ENCODE assay signal across 9 cellular contexts in the genomic region with DNA sequence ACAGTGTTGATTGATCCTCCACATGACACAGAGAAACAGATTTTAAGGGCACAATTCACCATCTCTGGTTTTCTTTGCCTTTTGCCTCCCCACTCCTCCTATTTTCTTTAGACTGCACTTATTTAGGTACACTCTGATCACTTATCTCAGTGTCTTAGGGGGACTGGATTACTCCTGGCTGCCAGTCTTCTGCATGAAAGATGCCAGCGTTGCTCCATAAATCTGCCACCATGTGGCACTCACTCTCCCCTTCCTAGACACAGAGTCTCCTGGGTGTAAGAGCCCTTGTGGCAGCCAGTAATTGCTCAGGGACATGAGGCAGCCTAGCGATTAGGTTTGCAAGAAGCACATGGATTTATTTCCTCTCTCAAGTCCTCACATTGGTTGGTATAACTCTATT. TPM values are rescaled to one million over a fixed set of nuclear protein-coding genes. Genes with fewer than 3 reads are reported as not detected.
A peak's percentile ranks its signal among the peaks of the same experiment; 100 is the strongest.
DNase-seq lines count a peak whose midpoint lies in the region; ATAC-seq, FAIRE-seq and TF ChIP-seq lines count a peak whose summit lies in the region.
"Had no signal": no experiment of that assay in that cellular context is flagged by ENCODE, and none has a peak within 500 bp of the region (broad histone marks: within the 10 kb centered on the region; RNA-seq: fewer than 3 reads in every experiment).

No MANE protein-coding gene starts in this region.

- peak; percentile 78 to 85 for ATAC-seq in left cardiac atrium
- ATAC-seq in HG03439 (IDR thresholded peaks at IDR 0.05; ENCODE audit: unreplicated experiment): no peak

- no peaks in the 10 kb centered on the region for H3K27me3 ChIP-seq in BE2C

- no peak for FAIRE-seq in RCC 7860 (lab: Jason Lieb, UNC)

- H3K36me3 ChIP-seq in BE2C: peaks cover 12% of the 10 kb centered on the region

- peak overlapping the region; percentile 32 for H3K4me3 ChIP-seq in BE2C (ENCODE audit: low read depth, low read length)

- in situ Hi-C loops in KBM-7 (cut with MboI; ENCODE audit: low pct_unique_long_range_greater_than_20kb, low sequenced_read_pairs): no loop called here

- DNase-seq in BE2C (peak; percentile 74), KBM-7 (peak; percentile 43), RCC 7860 (ENCODE audit: low spot score) (peak; percentile 22), left cardiac atrium (no peak), activated gamma-delta T cell treated with Interleukin-2 at 50 U/mL for 16 hours (no peak)
- no peak for DNase-seq in effector CD4-positive, alpha-beta T cell
- no peak for DNase-seq in stimulated activated CD4-positive, alpha-beta T cell treated with anti-CD3 and anti-CD28 coated beads, Interleukin-4, amount 100 ng/mL, for 1 hour
- DNase-seq: cortex of kidney had no signal

- intact Hi-C loops in left cardiac atrium (cut with DNase I): no loop called here

- no peaks in the 10 kb centered on the region for H3K9me3 ChIP-seq in BE2C

- TF ChIP-seq CTCF in BE2C (IDR thresholded peaks at IDR 0.05; ENCODE audit: low read depth, low read length): peak; percentile 35; the same call in 1 of the 2 replicates

- peaks cover 3% of the 10 kb centered on the region; the same call in 1 of the 2 replicates for H3K4me1 ChIP-seq in BE2C

RNA-seq across cellular contexts. Expression of a gene that starts 34.5 kb away (rescaled TPM):
- 31.0 TPM for polyA plus RNA-seq in BE2C (2012; ENCODE audit: insufficient read depth, insufficient read length, low read depth)
- 10 to 100 TPM; 37.2 to 44.1 TPM for total RNA-seq in left cardiac atrium

RNA-seq across cellular contexts. Expression of a gene that starts 42.1 kb away (rescaled TPM):
- 42.9 TPM for polyA plus RNA-seq in BE2C (2012; ENCODE audit: insufficient read depth, insufficient read length, low read depth)
- total RNA-seq in left cardiac atrium: 10 to 100 TPM; 23.8 to 24.4 TPM

Comparison
In these comparisons a context has a peak if more than half of its experiments do, and no peak if none do; other contexts are left out.
1. DNase-seq: peak in BE2C (single experiment), KBM-7 (single experiment) and RCC 7860 (single experiment); none in left cardiac atrium (single experiment), effector CD4-positive, alpha-beta T cell (single experiment), activated gamma-delta T cell treated with Interleukin-2 at 50 U/mL for 16 hours (single experiment) and stimulated activated CD4-positive, alpha-beta T cell treated with anti-CD3 and anti-CD28 coated beads, Interleukin-4, amount 100 ng/mL, for 1 hour (single experiment).